7 cellular contexts compared by ENCODE assay signal in the genomic region with DNA sequence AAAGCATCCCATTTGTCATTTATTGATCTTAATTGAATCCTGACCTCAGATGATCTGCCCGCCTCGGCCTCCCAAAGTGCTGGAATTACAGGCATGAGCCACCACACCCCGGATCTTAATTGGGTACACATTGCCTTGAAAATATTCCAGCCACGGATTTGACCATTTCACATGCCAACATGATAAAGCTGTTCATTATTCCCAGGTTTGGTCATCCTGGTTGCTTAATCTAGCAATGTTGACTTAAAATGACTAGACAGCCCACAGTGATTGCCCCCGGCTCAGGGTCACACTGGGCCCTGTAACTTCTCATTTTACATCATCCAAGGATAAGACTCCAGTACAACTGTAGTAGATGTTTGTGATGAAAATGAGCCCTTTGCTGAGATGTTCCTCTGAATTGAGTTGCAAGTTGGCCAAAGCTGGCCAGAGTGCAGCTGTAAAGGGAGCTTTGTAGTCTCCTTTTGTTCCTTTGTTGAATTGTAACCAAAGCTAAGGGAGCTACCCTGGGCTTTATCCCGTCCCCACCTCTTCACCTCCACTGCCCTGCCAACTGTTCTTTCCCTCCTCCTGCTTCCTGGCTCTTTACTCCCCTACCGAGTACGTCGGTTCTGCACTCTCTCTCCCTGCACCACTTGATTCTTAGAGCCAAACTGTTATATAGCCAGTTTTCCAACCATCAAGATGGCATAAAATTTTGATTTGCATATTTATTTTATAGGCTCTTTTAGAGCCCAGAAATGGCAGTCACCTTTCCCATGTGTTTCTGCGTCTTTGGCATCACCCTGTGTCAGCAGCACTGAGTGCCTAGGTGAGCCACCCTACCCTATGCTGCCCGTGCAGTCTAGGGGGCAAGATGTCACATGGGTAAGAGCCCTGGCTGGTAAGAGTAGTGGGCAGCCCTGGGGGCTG.
DNase-seq lines count a peak whose midpoint lies in the region; FAIRE-seq and TF ChIP-seq lines count a peak whose summit lies in the region.

No MANE protein-coding gene starts in this region.

- peaks cover 0 to 21% of the 10 kb centered on the region in 2 experiments; a peak in 2 of 4 replicates for H3K4me1 ChIP-seq in SK-N-SH (ENCODE audit: control insufficient read depth in 1 of 2, insufficient read depth in 2 of 2, low read depth in 1 of 2, low read length in 1 of 2)
- peaks cover 17% of the 10 kb centered on the region for H3K4me1 ChIP-seq in smooth muscle cell (ENCODE audit: low read depth)
- peaks cover 9 to 38% of the 10 kb centered on the region in 2 donors for H3K4me1 ChIP-seq in thyroid gland

- H3K36me3 ChIP-seq in SK-N-SH (replicated peaks in 1 of 2; ENCODE audit: control insufficient read depth in 1 of 2, insufficient read depth in 2 of 2, low read length in 1 of 2): no peaks in the 10 kb centered on the region
- no peaks in the 10 kb centered on the region for H3K36me3 ChIP-seq in smooth muscle cell (ENCODE audit: low read depth)
- H3K36me3 ChIP-seq in thyroid gland: no peaks in the 10 kb centered on the region

- intact Hi-C loops in thyroid gland (cut with DNase I): no loop called here

- no peaks in the 10 kb centered on the region for H3K9me2 ChIP-seq in SK-N-SH

- H3K4me3 ChIP-seq in SK-N-SH (ENCODE audit: low read depth in 2 of 2, low read length in 1 of 2): no peak overlapping the region
- no peak overlapping the region for H3K4me3 ChIP-seq in smooth muscle cell
- no peak overlapping the region for H3K4me3 ChIP-seq in thyroid gland (replicated peaks in 1 of 3)

- DNase-seq in H54 (ENCODE audit: insufficient read length, low spot score): peak; percentile 35
- no peak for DNase-seq in SK-N-SH
- peak; percentile 97 for DNase-seq in fibroblast of the conjunctiva (ENCODE audit: low read depth)
- DNase-seq in smooth muscle cell (lab: John Stamatoyannopoulos, UW; ENCODE audit: unreplicated experiment): no peak
- DNase-seq in stimulated activated CD4-positive, alpha-beta T cell treated with anti-CD3 and anti-CD28 coated beads, Interleukin-2, amount 100 ng/mL, for 24 hours: no peak
- no peak for DNase-seq in NCI-H2227 treated with DMSO at 0.1 percent for 48 hours (lab: John Stamatoyannopoulos, UW)
- DNase-seq in thyroid gland: no peak

- POLR2A ChIA-PET in SK-N-SH (lab: Yijun Ruan, JAX): no interaction called here

- H3K27me3 ChIP-seq in SK-N-SH (ENCODE audit: insufficient read depth) (no peaks in the 10 kb centered on the region), smooth muscle cell (ENCODE audit: low read depth) (no peaks in the 10 kb centered on the region), thyroid gland (no peaks in the 10 kb centered on the region)

- H3K4me2 ChIP-seq in SK-N-SH (peak overlapping the region; percentile 13; the same call in 1 of the 2 replicates), smooth muscle cell (no peak overlapping the region)

- TF ChIP-seq POLR2A in H54 (IDR thresholded peaks at IDR 0.05; ENCODE audit: low read depth, low read length): no peak
- no peak for TF ChIP-seq POLR2A in thyroid gland (IDR thresholded peaks at IDR 0.05)

- H2AFZ ChIP-seq in SK-N-SH (ENCODE audit: low read depth): no peak overlapping the region
- no peak overlapping the region for H2AFZ ChIP-seq in smooth muscle cell (ENCODE audit: low read depth)

- H3K9ac ChIP-seq in SK-N-SH: peak overlapping the region; percentile 26; the same call in 1 of the 2 replicates
- no peak overlapping the region for H3K9ac ChIP-seq in smooth muscle cell (ENCODE audit: low read depth)

- TF ChIP-seq CTCF in SK-N-SH (IDR thresholded peaks at IDR 0.05): no peak
- TF ChIP-seq CTCF in smooth muscle cell (IDR thresholded peaks at IDR 0.05; ENCODE audit: borderline replicate concordance, insufficient read depth, poor library complexity, severe bottlenecking): no peak
- no peak for TF ChIP-seq CTCF in thyroid gland (IDR thresholded peaks at IDR 0.05)

- peak in 1 of 2 experiments; percentile 70; a peak in 1 of 4 replicates for TF ChIP-seq EP300 in SK-N-SH (IDR thresholded peaks at IDR 0.05; ENCODE audit: borderline replicate concordance in 1 of 2, low read depth in 1 of 2, low read length in 1 of 2)

- peak; percentile 95 for FAIRE-seq in H54 (lab: Jason Lieb, UNC)

- no peaks in the 10 kb centered on the region for H3K9me3 ChIP-seq in SK-N-SH
- H3K9me3 ChIP-seq in smooth muscle cell (replicated peaks; ENCODE audit: low read depth): no peaks in the 10 kb centered on the region
- no peaks in the 10 kb centered on the region for H3K9me3 ChIP-seq in thyroid gland

- H3K79me2 ChIP-seq in SK-N-SH (ENCODE audit: insufficient read depth) (no peaks in the 10 kb centered on the region), smooth muscle cell (ENCODE audit: low read depth) (no peaks in the 10 kb centered on the region)

- peaks cover 3% of the 10 kb centered on the region for H3F3A ChIP-seq in SK-N-SH (replicated peaks; ENCODE audit: insufficient read depth)
- H3F3A ChIP-seq in smooth muscle cell (ENCODE audit: low read depth): no peaks in the 10 kb centered on the region

- H3K27ac ChIP-seq in SK-N-SH (ENCODE audit: low read depth in 2 of 2, low read length in 1 of 2) (peak overlapping the region; percentile 40 to 73), smooth muscle cell (ENCODE audit: low read depth) (peak overlapping the region; percentile 22), thyroid gland (peak overlapping the region in 1 of 3 donors; percentile 52)

- no peak for TF ChIP-seq RAD21 in SK-N-SH (IDR thresholded peaks at IDR 0.05; ENCODE audit: low read length)

- H4K20me1 ChIP-seq in SK-N-SH (ENCODE audit: insufficient read depth) (no peaks in the 10 kb centered on the region), smooth muscle cell (ENCODE audit: low read depth) (no peaks in the 10 kb centered on the region)

- WGBS in SK-N-SH (ENCODE audit: low lambda C conversion rate): 54% methylated on average over 11 of the region's 11 CpGs
- 66% methylated on average over 11 of the region's 11 CpGs for WGBS in smooth muscle cell (ENCODE audit: low lambda C conversion rate)
- WGBS in thyroid gland, 2 donors: 68 to 76% methylated on average over 11 of the region's 11 CpGs

- CTCF ChIA-PET in SK-N-SH (lab: Yijun Ruan, JAX): interaction anchor here (0.6 to 1.2 kb wide), 4 partner anchors 9 to 52 kb away, joined by 3 to 4 read pairs (median 3); no protein-coding TSS in a partner anchor

TF ChIP-seq in SK-N-SH, 30 proteins besides CTCF, POLR2A, EP300 and RAD21 (continues in another document):
- TF ChIP-seq ELF1 (IDR thresholded peaks at IDR 0.05) (no peak), RFX5 (IDR thresholded peaks at IDR 0.05; ENCODE audit: low read length) (no peak), EZH2phosphoT487 (IDR thresholded peaks at IDR 0.05; ENCODE audit: borderline replicate concordance, low read depth) (no peak), TAF1 (IDR thresholded peaks at IDR 0.05; ENCODE audit: borderline replicate concordance, low read depth, low read length) (no peak), SMC3 (IDR thresholded peaks at IDR 0.05; ENCODE audit: low read depth, low read length) (no peak), FOXM1 (IDR thresholded peaks at IDR 0.05; ENCODE audit: low read depth) (peak; percentile 54; the same call in 1 of the 2 replicates), MXI1 (IDR thresholded peaks at IDR 0.05; ENCODE audit: low read depth, low read length) (no peak), RXRA (IDR thresholded peaks at IDR 0.05; ENCODE audit: borderline replicate concordance, low read depth) (peak; percentile 71; the same call in 1 of the 2 replicates), POLR2AphosphoS5 (IDR thresholded peaks at IDR 0.05; ENCODE audit: low read depth, low read length) (no peak), YY1 (IDR thresholded peaks at IDR 0.05; ENCODE audit: low read depth) (no peak), MEF2A (IDR thresholded peaks at IDR 0.05; ENCODE audit: borderline replicate concordance, low read depth) (no peak), SIN3A (IDR thresholded peaks at IDR 0.05; ENCODE audit: borderline replicate concordance, low read depth, low read length) (no peak), TCF12 (IDR thresholded peaks at IDR 0.05) (peak; percentile 81), NFIC (IDR thresholded peaks at IDR 0.05; ENCODE audit: borderline replicate concordance) (peak; percentile 29; the same call in 1 of the 2 replicates), ZBTB33 (IDR thresholded peaks at IDR 0.05; ENCODE audit: borderline replicate concordance, low read depth) (no peak), RCOR1 (IDR thresholded peaks at IDR 0.05; ENCODE audit: low read length) (no peak), JUND (IDR thresholded peaks at IDR 0.05) (no peak)
- TF ChIP-seq, protein P1, sequence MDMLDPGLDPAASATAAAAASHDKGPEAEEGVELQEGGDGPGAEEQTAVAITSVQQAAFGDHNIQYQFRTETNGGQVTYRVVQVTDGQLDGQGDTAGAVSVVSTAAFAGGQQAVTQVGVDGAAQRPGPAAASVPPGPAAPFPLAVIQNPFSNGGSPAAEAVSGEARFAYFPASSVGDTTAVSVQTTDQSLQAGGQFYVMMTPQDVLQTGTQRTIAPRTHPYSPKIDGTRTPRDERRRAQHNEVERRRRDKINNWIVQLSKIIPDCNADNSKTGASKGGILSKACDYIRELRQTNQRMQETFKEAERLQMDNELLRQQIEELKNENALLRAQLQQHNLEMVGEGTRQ (IDR thresholded peaks at IDR 0.05; ENCODE audit: borderline replicate concordance, low read depth, low read length): no peak
- TF ChIP-seq, protein P2, sequence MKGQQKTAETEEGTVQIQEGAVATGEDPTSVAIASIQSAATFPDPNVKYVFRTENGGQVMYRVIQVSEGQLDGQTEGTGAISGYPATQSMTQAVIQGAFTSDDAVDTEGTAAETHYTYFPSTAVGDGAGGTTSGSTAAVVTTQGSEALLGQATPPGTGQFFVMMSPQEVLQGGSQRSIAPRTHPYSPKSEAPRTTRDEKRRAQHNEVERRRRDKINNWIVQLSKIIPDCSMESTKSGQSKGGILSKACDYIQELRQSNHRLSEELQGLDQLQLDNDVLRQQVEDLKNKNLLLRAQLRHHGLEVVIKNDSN (IDR thresholded peaks at IDR 0.05; ENCODE audit: borderline replicate concordance, low read depth): no peak

Comparison
In these comparisons a context has a peak if more than half of its experiments do, and no peak if none do; other contexts are left out.
1. DNase-seq: peak in H54 (single experiment) and fibroblast of the conjunctiva (single experiment); none in SK-N-SH (single experiment), smooth muscle cell (single experiment), stimulated activated CD4-positive, alpha-beta T cell treated with anti-CD3 and anti-CD28 coated beads, Interleukin-2, amount 100 ng/mL, for 24 hours (0 of 2), NCI-H2227 treated with DMSO at 0.1 percent for 48 hours (single experiment) and thyroid gland (0 of 2).